Comparison of ENCODE assay signal across 13 cellular contexts in genomic region chr12:2737656-2738241, GRCh38. TPM values are rescaled to one million over a fixed set of nuclear protein-coding genes. Genes with fewer than 3 reads are reported as not detected.
DNase-seq lines count a peak whose midpoint lies in the region; ATAC-seq and TF ChIP-seq lines count a peak whose summit lies in the region.
"Had no signal": no experiment of that assay in that cellular context is flagged by ENCODE, and none has a peak within 500 bp of the region (broad histone marks: within the 10 kb centered on the region; RNA-seq: fewer than 3 reads in every experiment).

No MANE protein-coding gene starts in this region.

- no peak for TF ChIP-seq CTCF in osteocyte (IDR thresholded peaks at IDR 0.05)

- H3K27me3 Mint-ChIP-seq in osteocyte (ENCODE audit: unreplicated experiment), result peaks cover 60% of the 10 kb centered on the region

- DNase-seq in DMS 273 (lab: John Stamatoyannopoulos, UW; ENCODE audit: unreplicated experiment), result peak; percentile 4
- no peak for DNase-seq in DMS 273 treated with DMSO at 0.1 percent for 48 hours (lab: John Stamatoyannopoulos, UW)
- DNase-seq in cerebellar cortex (ENCODE audit: low spot score), result peak; percentile 35
- DNase-seq in osteocyte (ENCODE audit: extremely low spot score, unreplicated experiment), result peak; percentile 73
- no peak for DNase-seq in activated CD4-positive, alpha-beta T cell treated with anti-CD3 and anti-CD28 coated beads for 1 hour
- DNase-seq in NOMO-1 (lab: John Stamatoyannopoulos, UW; ENCODE audit: unreplicated experiment in 2 of 2), result no peak
- DNase-seq: AML-193; Calu3; CD8-positive, alpha-beta T cell; GDM1; GM23248 had no signal

- H3K27ac Mint-ChIP-seq in osteocyte (ENCODE audit: unreplicated experiment), result no peak overlapping the region
- H3K27ac Mint-ChIP-seq: CD8-positive, alpha-beta T cell had no signal

- no peaks in the 10 kb centered on the region for H3K9me3 Mint-ChIP-seq in osteocyte (ENCODE audit: unreplicated experiment)
- H3K9me3 Mint-ChIP-seq: CD8-positive, alpha-beta T cell had no signal

- H3K4me1 Mint-ChIP-seq in osteocyte (ENCODE audit: unreplicated experiment), result no peaks in the 10 kb centered on the region

- ATAC-seq in HG03442 (IDR thresholded peaks at IDR 0.05; ENCODE audit: unreplicated experiment), result no peak
- ATAC-seq: A549; CD8-positive, alpha-beta T cell had no signal

- no peaks in the 10 kb centered on the region for H3K36me3 Mint-ChIP-seq in osteocyte (ENCODE audit: unreplicated experiment)
- H3K36me3 Mint-ChIP-seq: CD8-positive, alpha-beta T cell had no signal

- H3K4me3 Mint-ChIP-seq in osteocyte (ENCODE audit: unreplicated experiment), result no peak overlapping the region
- H3K4me3 Mint-ChIP-seq: CD8-positive, alpha-beta T cell had no signal

RNA-seq across cellular contexts. Expression of gene FKBP4, which starts 57.0 kb away (rescaled TPM):
- total RNA-seq in osteocyte, result 42.1 and 43.3 TPM in 2 replicates

Comparison
In these comparisons a context has a peak if more than half of its experiments do, and no peak if none do; other contexts are left out.
1. DNase-seq: peak in DMS 273 (single experiment), cerebellar cortex (single experiment) and osteocyte (single experiment); none in DMS 273 treated with DMSO at 0.1 percent for 48 hours (single experiment), activated CD4-positive, alpha-beta T cell treated with anti-CD3 and anti-CD28 coated beads for 1 hour (single experiment) and NOMO-1 (0 of 2).